1 cellular context compared by ENCODE assay signal in the genomic region with DNA sequence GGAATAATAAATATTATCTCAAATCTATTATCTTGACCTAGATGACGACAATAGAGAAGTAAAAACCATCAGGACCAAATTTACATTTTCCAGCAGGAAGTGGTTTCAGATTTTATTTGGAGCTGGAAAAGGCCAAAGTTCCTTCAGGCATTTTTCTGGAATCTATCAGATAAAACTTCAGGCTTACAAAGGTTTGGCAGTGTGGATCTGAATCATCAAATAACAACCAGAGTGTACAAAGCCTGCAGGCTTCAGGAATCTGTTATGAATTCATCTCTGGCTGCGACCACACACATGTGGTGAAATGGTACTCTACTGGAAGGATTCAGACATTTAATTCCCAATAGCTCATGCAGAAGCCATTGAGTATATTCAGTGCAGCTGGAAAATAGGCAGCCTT.
TF ChIP-seq lines count a peak whose summit lies in the region.

No MANE protein-coding gene starts in this region.

TF ChIP-seq in IMR-90, 13 proteins besides CTCF, POLR2A, EP300 and RAD21 (continued from another document):
- TF ChIP-seq, protein P1, sequence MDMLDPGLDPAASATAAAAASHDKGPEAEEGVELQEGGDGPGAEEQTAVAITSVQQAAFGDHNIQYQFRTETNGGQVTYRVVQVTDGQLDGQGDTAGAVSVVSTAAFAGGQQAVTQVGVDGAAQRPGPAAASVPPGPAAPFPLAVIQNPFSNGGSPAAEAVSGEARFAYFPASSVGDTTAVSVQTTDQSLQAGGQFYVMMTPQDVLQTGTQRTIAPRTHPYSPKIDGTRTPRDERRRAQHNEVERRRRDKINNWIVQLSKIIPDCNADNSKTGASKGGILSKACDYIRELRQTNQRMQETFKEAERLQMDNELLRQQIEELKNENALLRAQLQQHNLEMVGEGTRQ (IDR thresholded peaks at IDR 0.05; ENCODE audit: low read depth, low read length) = no peak
- TF ChIP-seq MAZ (IDR thresholded peaks at IDR 0.05; ENCODE audit: borderline replicate concordance, low read depth, low read length) = no peak
- TF ChIP-seq, protein P2, sequence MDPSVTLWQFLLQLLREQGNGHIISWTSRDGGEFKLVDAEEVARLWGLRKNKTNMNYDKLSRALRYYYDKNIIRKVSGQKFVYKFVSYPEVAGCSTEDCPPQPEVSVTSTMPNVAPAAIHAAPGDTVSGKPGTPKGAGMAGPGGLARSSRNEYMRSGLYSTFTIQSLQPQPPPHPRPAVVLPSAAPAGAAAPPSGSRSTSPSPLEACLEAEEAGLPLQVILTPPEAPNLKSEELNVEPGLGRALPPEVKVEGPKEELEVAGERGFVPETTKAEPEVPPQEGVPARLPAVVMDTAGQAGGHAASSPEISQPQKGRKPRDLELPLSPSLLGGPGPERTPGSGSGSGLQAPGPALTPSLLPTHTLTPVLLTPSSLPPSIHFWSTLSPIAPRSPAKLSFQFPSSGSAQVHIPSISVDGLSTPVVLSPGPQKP (IDR thresholded peaks at IDR 0.05; ENCODE audit: borderline replicate concordance, low read depth, low read length) = no peak
